8 cellular contexts compared by ENCODE assay signal in the genomic region with DNA sequence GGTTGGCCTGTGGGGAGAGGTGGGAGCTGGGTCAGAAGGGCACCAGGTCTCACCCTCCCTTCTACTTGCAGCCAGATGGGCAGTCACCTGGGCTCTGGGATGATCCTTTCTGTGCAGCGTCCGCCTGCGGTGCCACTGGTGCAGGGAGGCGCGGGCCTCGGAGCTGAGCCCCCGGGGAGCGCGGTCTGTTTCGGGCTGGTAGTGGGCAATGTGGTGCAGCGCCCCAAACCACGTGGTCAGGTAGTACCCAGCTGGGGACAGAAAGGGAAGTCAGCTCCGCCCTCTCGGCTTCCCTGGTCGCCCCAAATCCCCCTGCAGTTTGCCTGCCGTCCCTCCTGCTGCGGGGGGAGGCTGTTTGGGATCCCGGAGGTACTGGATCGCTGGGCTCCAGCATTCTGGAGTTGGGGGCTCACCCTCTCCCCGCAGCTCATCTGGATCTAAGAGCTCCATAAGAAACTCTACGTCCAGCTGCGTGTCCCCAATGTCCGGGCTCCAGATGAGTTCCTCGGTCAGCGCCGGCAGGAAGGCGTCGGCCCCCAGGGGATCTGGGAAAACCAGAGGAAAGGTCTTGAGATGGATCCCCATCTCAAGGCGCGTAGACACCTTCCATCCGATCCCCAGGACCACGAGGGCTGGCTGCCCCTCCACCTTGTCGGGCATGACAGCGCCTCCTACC. TPM values are rescaled to one million over a fixed set of nuclear protein-coding genes. Genes with fewer than 3 reads are reported as not detected.
DNase-seq lines count a peak whose midpoint lies in the region; ATAC-seq, FAIRE-seq and TF ChIP-seq lines count a peak whose summit lies in the region.

No MANE protein-coding gene starts in this region.

- peak overlapping the region; percentile 79; the same call in 1 of the 2 replicates for H2AFZ ChIP-seq in H1 (ENCODE audit: low read length)

- no peak overlapping the region for H3K14ac ChIP-seq in H1 (ENCODE audit: insufficient read length)

- H3K9ac ChIP-seq in H1 (replicated peaks in 1 of 4; ENCODE audit: extremely low read depth in 1 of 4, low read depth in 3 of 4, low read length in 3 of 4): no peak overlapping the region; a peak in 2 of 7 replicates

- H3K9me3 Mint-ChIP-seq in CD4-positive, alpha-beta T cell: no peaks in the 10 kb centered on the region
- H3K9me3 Mint-ChIP-seq in naive thymus-derived CD4-positive, alpha-beta T cell: peaks cover 0 to 2% (median 0%) of the 10 kb centered on the region in 11 donors

- peak overlapping the region; percentile 85 for H3K4me3 Mint-ChIP-seq in CD4-positive, alpha-beta T cell
- peak overlapping the region; percentile 84 to 94 (median 91) for H3K4me3 Mint-ChIP-seq in naive thymus-derived CD4-positive, alpha-beta T cell

- peak overlapping the region; percentile 56 for H3K56ac ChIP-seq in H1 (replicated peaks; ENCODE audit: insufficient read length, low read depth, low read length)

- no peak for TF ChIP-seq RAD21 in H1 (IDR thresholded peaks at IDR 0.05 in 1 of 2, conservative IDR thresholded peaks at IDR 0.05 in 1 of 2; ENCODE audit: low read depth in 2 of 2, low read length in 2 of 2)

- peaks cover 7% of the 10 kb centered on the region; the same call in 1 of the 2 replicates for H3K23me2 ChIP-seq in H1 (ENCODE audit: low read depth, low read length)

- no peaks in the 10 kb centered on the region for H3K9me3 ChIP-seq in CD4-positive, alpha-beta T cell (ENCODE audit: control insufficient read depth, low read length)
- no peaks in the 10 kb centered on the region for H3K9me3 ChIP-seq in H1 (ENCODE audit: insufficient read depth in 2 of 2, low read depth in 1 of 2, low read length in 1 of 2)
- H3K9me3 ChIP-seq in naive thymus-derived CD4-positive, alpha-beta T cell (ENCODE audit: control insufficient read depth in 2 of 3, low read length in 3 of 3): no peaks in the 10 kb centered on the region

- CTCF ChIA-PET in CD4-positive, alpha-beta T cell (lab: Charles Lee): interaction anchor here (0.5 to 4.0 kb wide), 15 partner anchors 9 to 466 kb away, joined by 3 to 17 read pairs (median 7); a partner anchor contains a TSS
- CTCF ChIA-PET in H1 (lab: Charles Lee; ENCODE audit: partially characterized antibody): interaction anchor here (0.7 to 3.3 kb wide), 12 partner anchors 9 to 131 kb away, joined by 3 to 32 read pairs (median 4); a partner anchor contains a TSS
- CTCF ChIA-PET in naive thymus-derived CD4-positive, alpha-beta T cell (lab: Charles Lee): interaction anchor here (0.5 to 3.2 kb wide), 15 partner anchors 9 to 472 kb away, joined by 3 to 20 read pairs (median 4); a partner anchor contains a TSS

- peak overlapping the region; percentile 83; the same call in 1 of the 2 replicates for H4K8ac ChIP-seq in H1 (ENCODE audit: extremely low read depth, insufficient read depth, low read length)

- POLR2A ChIA-PET in CD4-positive, alpha-beta T cell (lab: Charles Lee): interaction anchor here (0.6 to 10.7 kb wide), 12 partner anchors 9 to 467 kb away, joined by 3 to 170 read pairs (median 6); a partner anchor contains a TSS
- POLR2A ChIA-PET in H1 (lab: Charles Lee; ENCODE audit: partially characterized antibody): interaction anchor here (0.5 to 3.4 kb wide), 15 partner anchors 9 to 1768 kb away, joined by 3 to 33 read pairs (median 4); a partner anchor contains a TSS
- POLR2A ChIA-PET in naive thymus-derived CD4-positive, alpha-beta T cell (lab: Charles Lee): interaction anchor here (0.6 to 19.2 kb wide), 13 partner anchors 9 to 466 kb away, joined by 3 to 317 read pairs (median 5); a partner anchor contains a TSS

- TF ChIP-seq CTCF in CD4-positive, alpha-beta T cell (IDR thresholded peaks at IDR 0.05): no peak
- TF ChIP-seq CTCF in H1 (IDR thresholded peaks at IDR 0.05; ENCODE audit: control extremely low read depth in 1 of 3, insufficient read depth in 1 of 3, low read depth in 1 of 3, low read length in 3 of 3): no peak

- H2AK5ac ChIP-seq in H1 (ENCODE audit: low read depth, low read length): no peak overlapping the region

- no peak for TF ChIP-seq EP300 in H1 (IDR thresholded peaks at IDR 0.05; ENCODE audit: borderline replicate concordance in 1 of 2, low read depth in 2 of 2, low read length in 2 of 2)

- H3K4me3 ChIP-seq in H1 (ENCODE audit: extremely low read depth in 1 of 4, insufficient read depth in 2 of 4, low read depth in 3 of 4, low read length in 4 of 4): peak overlapping the region; percentile 38 to 63 (median 55)
- peak overlapping the region; percentile 85 for H3K4me3 ChIP-seq in naive thymus-derived CD4-positive, alpha-beta T cell (ENCODE audit: low read length)

- no peaks in the 10 kb centered on the region for H3K27me3 ChIP-seq in CD4-positive, alpha-beta T cell (ENCODE audit: control insufficient read depth, insufficient read depth, low read length)
- peaks cover 0 to 11% (median 5%) of the 10 kb centered on the region in 4 experiments; a peak in 5 of 7 replicates for H3K27me3 ChIP-seq in H1 (replicated peaks in 1 of 4; ENCODE audit: control insufficient read depth in 3 of 4, extremely low read depth in 1 of 4, insufficient read depth in 3 of 4, low read length in 3 of 4)
- no peaks in the 10 kb centered on the region for H3K27me3 ChIP-seq in naive thymus-derived CD4-positive, alpha-beta T cell (ENCODE audit: control insufficient read depth in 2 of 2, insufficient read depth in 2 of 2, low read length in 2 of 2)

- H3K4ac ChIP-seq in H1 (replicated peaks; ENCODE audit: insufficient read length, low read depth, low read length): peak overlapping the region; percentile 65

- H3K27ac ChIP-seq in CD4-positive, alpha-beta T cell (ENCODE audit: low read depth, low read length): peak overlapping the region; percentile 43
- H3K27ac ChIP-seq in H1 (ENCODE audit: low read depth, low read length): no peak overlapping the region
- H3K27ac ChIP-seq in naive thymus-derived CD4-positive, alpha-beta T cell (ENCODE audit: low read depth, low read length): peak overlapping the region; percentile 77

- H2BK15ac ChIP-seq in H1 (ENCODE audit: low read length): 0 out of 2 replicates have a peak overlapping the region, but pooled peaks have one; percentile 46

- WGBS in H1 (ENCODE audit: extremely low coverage in 1 of 2, insufficient coverage in 1 of 2, insufficient read length in 1 of 2, insufficient replicate concordance in 2 of 2, low coverage in 1 of 2, low lambda C conversion rate in 2 of 2, missing lambda C conversion rate in 1 of 2), 2 experiments: 19% methylated on average over 34 of the region's 34 CpGs; no CpG with 5 or more reads in 1 of the 2 experiments

- no peaks in the 10 kb centered on the region for H3K79me1 ChIP-seq in H1 (ENCODE audit: low read depth, low read length)

- H3K18ac ChIP-seq in H1 (ENCODE audit: extremely low read depth, low read length): peak overlapping the region; percentile 48; the same call in 1 of the 2 replicates

- intact Hi-C loops in CD4-positive, alpha-beta T cell (cut with DNase I, micrococcal nuclease): loop anchor here (1.0 to 5.0 kb wide), 4 partner anchors 17 to 137 kb away; a partner anchor contains a TSS
- intact Hi-C loops in naive thymus-derived CD4-positive, alpha-beta T cell (cut with micrococcal nuclease): loop anchor here (1.0 to 5.0 kb wide), 7 partner anchors 17 to 232 kb away; a partner anchor contains a TSS

- H3K4me1 ChIP-seq in H1 (replicated peaks in 1 of 4; ENCODE audit: control insufficient read depth in 3 of 4, insufficient read depth in 4 of 4, low read length in 3 of 4): peaks cover 0 to 7% (median 4%) of the 10 kb centered on the region in 4 experiments; a peak in 5 of 7 replicates
- H3K4me1 ChIP-seq in naive thymus-derived CD4-positive, alpha-beta T cell (ENCODE audit: control insufficient read depth in 2 of 2, insufficient read depth in 2 of 2, low read length in 2 of 2): peaks cover 32 to 38% of the 10 kb centered on the region in 2 donors

- peak in 1 of 10 experiments; percentile 22 for DNase-seq in CD4-positive, alpha-beta T cell
- DNase-seq in NCI-H774 (lab: John Stamatoyannopoulos, UW) (peak; percentile 15), H1 (ENCODE audit: low read depth in 1 of 2, low spot score in 2 of 2) (peak in 1 of 2 experiments; percentile 67), GM12892 (ENCODE audit: insufficient read length) (no peak), NCI-H345 (lab: John Stamatoyannopoulos, UW) (no peak), EL (no peak)
- DNase-seq in naive thymus-derived CD4-positive, alpha-beta T cell: peak in 1 of 9 donors; percentile 47

- FAIRE-seq in H1 (lab: Jason Lieb, UNC): no peak
- no peak for FAIRE-seq in GM12892 (lab: Jason Lieb, UNC)

- no peak overlapping the region; the same call in 1 of the 2 replicates for H2BK5ac ChIP-seq in H1 (ENCODE audit: low read depth, low read length)

- H3K79me2 ChIP-seq in H1 (ENCODE audit: control insufficient read depth in 1 of 2, insufficient read depth in 2 of 2, low read length in 2 of 2): no peaks in the 10 kb centered on the region

- peak overlapping the region; percentile 60; the same call in 1 of the 2 replicates for H2BK12ac ChIP-seq in H1 (ENCODE audit: low read depth, low read length)

- H3K27me3 Mint-ChIP-seq in CD4-positive, alpha-beta T cell: no peaks in the 10 kb centered on the region
- no peaks in the 10 kb centered on the region for H3K27me3 Mint-ChIP-seq in naive thymus-derived CD4-positive, alpha-beta T cell

- H3K27ac Mint-ChIP-seq in CD4-positive, alpha-beta T cell: peak overlapping the region; percentile 86
- peak overlapping the region; percentile 73 to 97 (median 88) for H3K27ac Mint-ChIP-seq in naive thymus-derived CD4-positive, alpha-beta T cell

- no peak overlapping the region for H4K5ac ChIP-seq in H1 (ENCODE audit: insufficient read length, low read depth, low read length)

- H2BK20ac ChIP-seq in H1 (ENCODE audit: low read length): no peak overlapping the region; the same call in 1 of the 2 replicates

- peak overlapping the region; percentile 56 for H4K91ac ChIP-seq in H1 (replicated peaks; ENCODE audit: insufficient read length, low read length)

- no peaks in the 10 kb centered on the region for H4K20me1 ChIP-seq in H1 (replicated peaks in 1 of 2; ENCODE audit: control insufficient read depth in 1 of 2, insufficient read depth in 2 of 2, low read length in 2 of 2)

- peaks cover 41% of the 10 kb centered on the region for H3K36me3 Mint-ChIP-seq in CD4-positive, alpha-beta T cell (ENCODE audit: low read depth)
- H3K36me3 Mint-ChIP-seq in naive thymus-derived CD4-positive, alpha-beta T cell: peaks cover 4 to 35% (median 6%) of the 10 kb centered on the region in 5 donors

- TF ChIP-seq POLR2A in H1 (IDR thresholded peaks at IDR 0.05; ENCODE audit: control extremely low read depth in 1 of 2, low read depth in 2 of 2, low read length in 2 of 2) (no peak), GM12892 (IDR thresholded peaks at IDR 0.05; ENCODE audit: low read depth, low read length) (no peak)

- ATAC-seq in CD4-positive, alpha-beta T cell (ENCODE audit: poor library complexity): no peak
- ATAC-seq in naive thymus-derived CD4-positive, alpha-beta T cell: peak; percentile 13
- ATAC-seq in GM21528 (IDR thresholded peaks at IDR 0.05; ENCODE audit: low FRiP score, unreplicated experiment): no peak

- no peak overlapping the region for H2BK120ac ChIP-seq in H1 (replicated peaks; ENCODE audit: low read depth, low read length)

- no peaks in the 10 kb centered on the region for H3K36me3 ChIP-seq in H1 (ENCODE audit: control insufficient read depth in 2 of 4, insufficient read depth in 4 of 4, low read length in 3 of 4)
- H3K36me3 ChIP-seq in naive thymus-derived CD4-positive, alpha-beta T cell (ENCODE audit: control insufficient read depth in 2 of 3, insufficient read depth in 3 of 3, low read length in 3 of 3): peaks cover 0 to 14% (median 0%) of the 10 kb centered on the region in 3 experiments

- peaks cover 73% of the 10 kb centered on the region for H3K4me1 Mint-ChIP-seq in CD4-positive, alpha-beta T cell (ENCODE audit: low read depth)
- H3K4me1 Mint-ChIP-seq in naive thymus-derived CD4-positive, alpha-beta T cell: peaks cover 33 to 71% (median 48%) of the 10 kb centered on the region in 7 donors

- H3K4me2 ChIP-seq in H1 (ENCODE audit: insufficient read depth in 1 of 2, low read depth in 2 of 2, low read length in 2 of 2): peak overlapping the region; percentile 74 to 79

- no peak overlapping the region for H3K23ac ChIP-seq in H1 (ENCODE audit: insufficient read length)

RNA-seq across cellular contexts. Expression of a gene that starts 8.8 kb away (rescaled TPM):
- 10 to 100 TPM; 19.5 to 21.3 TPM for total RNA-seq in CD4-positive, alpha-beta T cell
- total RNA-seq in H1 (2021; fragmentation: NEBNext Ultra II Directional; extraction: Animal tissue kit (Norgen Biotek cat#: 25700)): 11.9 and 14.2 TPM in 2 replicates
- 11.1 and 13.1 TPM in 2 replicates for polyA plus RNA-seq in H1 (2011; rRNA removed)
- polyA plus RNA-seq in H1 (2011; cell fraction: cytosol; rRNA removed): 11.5 TPM
- polyA plus RNA-seq in H1 (2011; cell fraction: nucleus; rRNA removed): 9.9 TPM
- polyA plus RNA-seq in H1 (2012, experiment 1 of 2): 8.3 to 13.8 TPM (median 11.4 TPM) in 4 replicates
- polyA plus RNA-seq in H1 (2012, experiment 2 of 2): 16.6 TPM
- polyA plus RNA-seq in H1 (2013, experiment 1 of 2): 12.7 TPM
- 10.9 TPM for polyA plus RNA-seq in H1 (2013, experiment 2 of 2)
- polyA minus RNA-seq in H1 (2011; rRNA and poly(A)+ RNA removed): 2.9 and 4.1 TPM in 2 replicates
- polyA minus RNA-seq in H1 (2011; cell fraction: cytosol; rRNA and poly(A)+ RNA removed): 4.3 TPM
- 6.0 TPM for polyA minus RNA-seq in H1 (2011; cell fraction: nucleus; rRNA and poly(A)+ RNA removed)
- 10 to 100 TPM; 32.8 to 75.9 (median 64.0) TPM for total RNA-seq in naive thymus-derived CD4-positive, alpha-beta T cell
- polyA plus RNA-seq in naive thymus-derived CD4-positive, alpha-beta T cell: 10 to 100 TPM; 35.3 to 36.1 TPM
- 31.9 TPM for polyA plus RNA-seq in GM12892 (2012; ENCODE audit: missing spikeins)

RNA-seq across cellular contexts. Expression of a gene that starts 19.5 kb away (rescaled TPM):
- 100 to 1,000 TPM; 535 to 565 TPM for total RNA-seq in CD4-positive, alpha-beta T cell
- 711 and 779 TPM in 2 replicates for total RNA-seq in H1 (2021; fragmentation: NEBNext Ultra II Directional; extraction: Animal tissue kit (Norgen Biotek cat#: 25700))
- polyA plus RNA-seq in H1 (2011; rRNA removed): 403 and 404 TPM in 2 replicates
- polyA plus RNA-seq in H1 (2011; cell fraction: cytosol; rRNA removed): 354 TPM
- 541 TPM for polyA plus RNA-seq in H1 (2011; cell fraction: nucleus; rRNA removed)
- 683 to 1,004 TPM (median 711 TPM) in 4 replicates for polyA plus RNA-seq in H1 (2012, experiment 1 of 2)
- polyA plus RNA-seq in H1 (2012, experiment 2 of 2): 537 TPM
- polyA plus RNA-seq in H1 (2013, experiment 1 of 2): 480 TPM
- polyA plus RNA-seq in H1 (2013, experiment 2 of 2): 470 TPM
- 621 and 711 TPM in 2 replicates for polyA minus RNA-seq in H1 (2011; rRNA and poly(A)+ RNA removed)
- polyA minus RNA-seq in H1 (2011; cell fraction: cytosol; rRNA and poly(A)+ RNA removed): 351 TPM
- polyA minus RNA-seq in H1 (2011; cell fraction: nucleus; rRNA and poly(A)+ RNA removed): 254 TPM
- total RNA-seq in naive thymus-derived CD4-positive, alpha-beta T cell: 100 to 1,000 TPM; 339 to 539 (median 505) TPM
- polyA plus RNA-seq in naive thymus-derived CD4-positive, alpha-beta T cell: 10 to 100 TPM; 70.6 to 78.7 TPM
- polyA plus RNA-seq in GM12892 (2012; ENCODE audit: missing spikeins): 282 TPM

RNA-seq across cellular contexts. Expression of a gene that starts 30.1 kb away (rescaled TPM):
- 10 to 100 TPM; 60.8 to 67.8 TPM for total RNA-seq in CD4-positive, alpha-beta T cell
- 6.1 and 6.5 TPM in 2 replicates for total RNA-seq in H1 (2021; fragmentation: NEBNext Ultra II Directional; extraction: Animal tissue kit (Norgen Biotek cat#: 25700))
- 10.0 and 11.8 TPM in 2 replicates for polyA plus RNA-seq in H1 (2011; rRNA removed)
- 9.0 TPM for polyA plus RNA-seq in H1 (2011; cell fraction: cytosol; rRNA removed)
- polyA plus RNA-seq in H1 (2011; cell fraction: nucleus; rRNA removed): 15.2 TPM
- 5.0 to 9.0 TPM (median 7.5 TPM) in 4 replicates for polyA plus RNA-seq in H1 (2012, experiment 1 of 2)
- 7.4 TPM for polyA plus RNA-seq in H1 (2012, experiment 2 of 2)
- 6.8 TPM for polyA plus RNA-seq in H1 (2013, experiment 1 of 2)
- 6.5 TPM for polyA plus RNA-seq in H1 (2013, experiment 2 of 2)
- 5.6 and 6.1 TPM in 2 replicates for polyA minus RNA-seq in H1 (2011; rRNA and poly(A)+ RNA removed)
- 5.5 TPM for polyA minus RNA-seq in H1 (2011; cell fraction: cytosol; rRNA and poly(A)+ RNA removed)
- polyA minus RNA-seq in H1 (2011; cell fraction: nucleus; rRNA and poly(A)+ RNA removed): 2.3 TPM
- total RNA-seq in naive thymus-derived CD4-positive, alpha-beta T cell: 10 to 100 TPM; 42.9 to 78.5 (median 54.0) TPM
- 10 to 100 TPM; 30.7 to 39.5 TPM for polyA plus RNA-seq in naive thymus-derived CD4-positive, alpha-beta T cell
- polyA plus RNA-seq in GM12892 (2012; ENCODE audit: missing spikeins): 19.7 TPM

RNA-seq across cellular contexts. Expression of a gene that starts 30.5 kb away (rescaled TPM):
- 10 to 100 TPM; 29.3 to 30.1 TPM for total RNA-seq in CD4-positive, alpha-beta T cell
- 36.3 and 37.3 TPM in 2 replicates for total RNA-seq in H1 (2021; fragmentation: NEBNext Ultra II Directional; extraction: Animal tissue kit (Norgen Biotek cat#: 25700))
- polyA plus RNA-seq in H1 (2011; rRNA removed): 44.1 and 62.3 TPM in 2 replicates
- polyA plus RNA-seq in H1 (2011; cell fraction: cytosol; rRNA removed): 45.6 TPM
- polyA plus RNA-seq in H1 (2011; cell fraction: nucleus; rRNA removed): 28.5 TPM
- 31.4 to 41.1 TPM (median 35.3 TPM) in 4 replicates for polyA plus RNA-seq in H1 (2012, experiment 1 of 2)
- 23.4 TPM for polyA plus RNA-seq in H1 (2012, experiment 2 of 2)
- 26.4 TPM for polyA plus RNA-seq in H1 (2013, experiment 1 of 2)
- polyA plus RNA-seq in H1 (2013, experiment 2 of 2): 24.3 TPM
- 4.9 and 5.8 TPM in 2 replicates for polyA minus RNA-seq in H1 (2011; rRNA and poly(A)+ RNA removed)
- polyA minus RNA-seq in H1 (2011; cell fraction: cytosol; rRNA and poly(A)+ RNA removed): 14.2 TPM
- 8.0 TPM for polyA minus RNA-seq in H1 (2011; cell fraction: nucleus; rRNA and poly(A)+ RNA removed)
- total RNA-seq in naive thymus-derived CD4-positive, alpha-beta T cell: 10 to 100 TPM; 21.7 to 51.8 (median 34.1) TPM
- 1 to 10 TPM; 7.3 to 9.0 TPM for polyA plus RNA-seq in naive thymus-derived CD4-positive, alpha-beta T cell
- polyA plus RNA-seq in GM12892 (2012; ENCODE audit: missing spikeins): 9.8 TPM

RNA-seq across cellular contexts. Expression of a gene that starts 37.7 kb away (rescaled TPM):
- total RNA-seq in CD4-positive, alpha-beta T cell: 10 to 100 TPM; 32.6 to 35.3 TPM
- total RNA-seq in H1 (2021; fragmentation: NEBNext Ultra II Directional; extraction: Animal tissue kit (Norgen Biotek cat#: 25700)): 101 and 103 TPM in 2 replicates
- 147 and 173 TPM in 2 replicates for polyA plus RNA-seq in H1 (2011; rRNA removed)
- polyA plus RNA-seq in H1 (2011; cell fraction: cytosol; rRNA removed): 160 TPM
- polyA plus RNA-seq in H1 (2011; cell fraction: nucleus; rRNA removed): 263 TPM
- polyA plus RNA-seq in H1 (2012, experiment 1 of 2): 130 to 213 TPM (median 176 TPM) in 4 replicates
- 162 TPM for polyA plus RNA-seq in H1 (2012, experiment 2 of 2)
- polyA plus RNA-seq in H1 (2013, experiment 1 of 2): 191 TPM
- 181 TPM for polyA plus RNA-seq in H1 (2013, experiment 2 of 2)
- 55.4 and 74.7 TPM in 2 replicates for polyA minus RNA-seq in H1 (2011; rRNA and poly(A)+ RNA removed)
- 34.3 TPM for polyA minus RNA-seq in H1 (2011; cell fraction: cytosol; rRNA and poly(A)+ RNA removed)
- 30.0 TPM for polyA minus RNA-seq in H1 (2011; cell fraction: nucleus; rRNA and poly(A)+ RNA removed)
- total RNA-seq in naive thymus-derived CD4-positive, alpha-beta T cell: 100 to 1,000 TPM in 4 of 5 experiments, 10 to 100 TPM in 1; 71.9 to 149 (median 114) TPM
- 100 to 1,000 TPM; 216 to 279 TPM for polyA plus RNA-seq in naive thymus-derived CD4-positive, alpha-beta T cell
- polyA plus RNA-seq in GM12892 (2012; ENCODE audit: missing spikeins): 165 TPM
